In genomic region chr9:99666571-99666970, GRCh38 we compare ENCODE assay signal across 1 cellular context.
TF ChIP-seq lines count a peak whose summit lies in the region.

No MANE protein-coding gene starts in this region.

TF ChIP-seq in K562, 482 proteins besides CTCF, POLR2A, EP300 and RAD21 (continued from another document):
- TF ChIP-seq, protein P1, sequence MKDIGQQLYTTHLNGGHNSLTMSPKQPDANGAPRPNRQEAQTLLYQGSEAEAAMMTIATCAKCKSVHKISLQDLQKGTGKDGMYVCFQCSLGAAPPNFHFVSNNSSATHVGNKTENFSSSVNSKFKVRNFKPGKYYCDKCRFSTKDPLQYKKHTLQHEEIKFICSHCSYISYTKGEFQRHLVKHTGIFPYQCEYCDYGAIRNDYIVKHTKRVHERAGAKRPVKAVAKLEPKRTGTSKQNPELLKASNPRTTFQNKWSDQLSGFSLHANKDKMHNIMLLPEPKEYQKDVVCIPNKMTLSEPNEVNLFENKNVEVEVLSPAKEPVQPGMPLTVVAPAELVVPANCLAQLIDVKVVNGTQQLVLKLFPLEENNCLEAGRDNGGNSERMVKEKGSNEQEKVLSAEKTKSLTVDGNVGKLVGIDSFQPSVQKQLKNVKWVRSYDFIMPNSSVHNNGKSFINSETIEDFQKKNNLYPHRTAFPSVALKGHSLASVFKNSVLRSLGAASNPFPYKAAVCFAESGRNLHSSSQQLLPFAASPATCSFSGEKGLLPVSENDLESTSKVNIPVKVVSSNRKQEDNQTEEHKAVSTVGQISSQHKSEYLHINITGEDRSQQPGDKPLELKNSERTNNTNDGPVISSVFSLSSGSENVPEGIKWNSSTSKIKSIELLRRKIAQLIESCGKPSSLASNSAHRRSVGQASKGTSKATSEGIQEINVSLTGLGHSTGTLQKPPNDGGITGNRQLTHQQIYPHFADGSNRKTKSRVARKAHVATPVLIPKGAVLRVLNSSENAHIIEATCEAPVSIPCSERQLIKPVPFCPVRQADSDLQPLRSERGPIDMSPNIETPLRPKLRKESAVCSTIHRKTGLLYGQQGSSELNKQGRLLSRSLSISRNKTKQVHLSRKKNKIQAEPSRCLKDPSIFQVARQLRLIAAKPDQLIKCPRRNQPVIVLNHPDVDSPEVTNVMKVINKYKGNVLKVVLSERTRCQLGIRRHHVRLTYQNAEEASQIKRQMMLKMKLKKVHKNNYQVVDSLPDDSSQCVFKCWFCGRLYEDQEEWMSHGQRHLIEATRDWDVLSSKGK (CRISPR knock-in tag; IDR thresholded peaks at IDR 0.05): no peak
- TF ChIP-seq NFIX (CRISPR knock-in tag; IDR thresholded peaks at IDR 0.05; ENCODE audit: low read depth): peak; percentile 63
